Comparison of ENCODE assay signal across 1 cellular context in the genomic region with DNA sequence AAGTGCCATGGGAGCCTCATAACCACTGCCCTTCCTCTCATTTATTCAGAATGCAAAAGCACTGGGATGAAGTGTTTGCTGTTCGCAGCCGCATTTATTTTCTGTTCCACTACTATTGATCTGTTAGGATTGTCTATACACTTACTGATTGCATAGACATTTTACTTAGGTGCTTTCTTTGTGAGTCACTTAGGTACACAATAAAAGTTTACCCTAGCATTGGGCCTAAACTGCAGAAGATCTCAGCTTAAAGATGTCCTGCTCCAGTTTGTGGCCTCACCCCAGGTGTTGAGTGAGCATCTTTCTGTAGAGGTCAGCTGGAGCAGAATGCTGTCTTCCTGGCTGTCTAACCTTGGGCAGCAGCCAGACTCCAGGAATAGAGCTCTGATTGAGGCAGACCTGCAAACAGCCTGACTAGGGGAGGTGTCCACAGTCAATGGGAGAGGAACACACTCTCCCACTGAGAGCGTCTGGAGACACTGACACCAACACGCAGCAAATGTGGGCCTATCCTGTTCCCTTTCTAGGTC.
TF ChIP-seq lines count a peak whose summit lies in the region.

No MANE protein-coding gene starts in this region.

TF ChIP-seq in HepG2, 621 proteins besides CTCF, POLR2A, EP300 and RAD21 (continued from another document and continues in another):
- TF ChIP-seq, protein P1, sequence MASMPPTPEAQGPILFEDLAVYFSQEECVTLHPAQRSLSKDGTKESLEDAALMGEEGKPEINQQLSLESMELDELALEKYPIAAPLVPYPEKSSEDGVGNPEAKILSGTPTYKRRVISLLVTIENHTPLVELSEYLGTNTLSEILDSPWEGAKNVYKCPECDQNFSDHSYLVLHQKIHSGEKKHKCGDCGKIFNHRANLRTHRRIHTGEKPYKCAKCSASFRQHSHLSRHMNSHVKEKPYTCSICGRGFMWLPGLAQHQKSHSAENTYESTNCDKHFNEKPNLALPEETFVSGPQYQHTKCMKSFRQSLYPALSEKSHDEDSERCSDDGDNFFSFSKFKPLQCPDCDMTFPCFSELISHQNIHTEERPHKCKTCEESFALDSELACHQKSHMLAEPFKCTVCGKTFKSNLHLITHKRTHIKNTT (CRISPR knock-in tag; IDR thresholded peaks at IDR 0.05): no peak
- TF ChIP-seq JARID2 (CRISPR knock-in tag; IDR thresholded peaks at IDR 0.05; ENCODE audit: insufficient replicate concordance) (no peak), ZNF720 (CRISPR knock-in tag; IDR thresholded peaks at IDR 0.05) (no peak), NFATC3 (CRISPR knock-in tag; IDR thresholded peaks at IDR 0.05) (no peak), ZNF703 (CRISPR knock-in tag; IDR thresholded peaks at IDR 0.05; ENCODE audit: borderline replicate concordance) (no peak), EED (CRISPR knock-in tag; IDR thresholded peaks at IDR 0.05) (no peak), GTF3A (CRISPR knock-in tag; conservative IDR thresholded peaks at IDR 0.05) (no peak), MED1 (CRISPR knock-in tag; IDR thresholded peaks at IDR 0.05) (peak; percentile 58), ZNF775 (CRISPR knock-in tag; IDR thresholded peaks at IDR 0.05; ENCODE audit: borderline replicate concordance) (no peak), TSC22D2 (CRISPR knock-in tag; IDR thresholded peaks at IDR 0.05; ENCODE audit: borderline replicate concordance) (no peak), NFYC (CRISPR knock-in tag; IDR thresholded peaks at IDR 0.05) (no peak), RORA (CRISPR knock-in tag; IDR thresholded peaks at IDR 0.05) (no peak), CCDC6 (CRISPR knock-in tag; IDR thresholded peaks at IDR 0.05) (no peak), ASH2L (IDR thresholded peaks at IDR 0.05; ENCODE audit: insufficient read length, low read depth, low read length) (no peak), NR0B2 (CRISPR knock-in tag; IDR thresholded peaks at IDR 0.05) (no peak), CBX2 (IDR thresholded peaks at IDR 0.05; ENCODE audit: low read depth, low read length) (no peak), CBX2 (CRISPR knock-in tag; IDR thresholded peaks at IDR 0.05; ENCODE audit: low read depth) (no peak), ZKSCAN5 (CRISPR knock-in tag; IDR thresholded peaks at IDR 0.05) (no peak), TFAP4 (IDR thresholded peaks at IDR 0.05; ENCODE audit: borderline replicate concordance, low read depth) (peak; percentile 85), ZNF253 (CRISPR knock-in tag; IDR thresholded peaks at IDR 0.05; ENCODE audit: borderline replicate concordance) (no peak), BHLHE40 (IDR thresholded peaks at IDR 0.05; ENCODE audit: low read length) (no peak), ZXDC (CRISPR knock-in tag; IDR thresholded peaks at IDR 0.05) (no peak), PLRG1 (conservative IDR thresholded peaks at IDR 0.05) (no peak), NR2F2 (IDR thresholded peaks at IDR 0.05; ENCODE audit: borderline replicate concordance, low read depth) (peak; percentile 66; the same call in 1 of the 2 replicates), ISL2 (CRISPR knock-in tag; IDR thresholded peaks at IDR 0.05) (peak; percentile 94), SOX6 (IDR thresholded peaks at IDR 0.05) (no peak), SOX6 (CRISPR knock-in tag; IDR thresholded peaks at IDR 0.05) (peak; percentile 94), MTA3 (CRISPR knock-in tag; IDR thresholded peaks at IDR 0.05) (no peak), MZF1 (CRISPR knock-in tag; IDR thresholded peaks at IDR 0.05; ENCODE audit: borderline replicate concordance) (no peak), ARNTL (CRISPR knock-in tag; IDR thresholded peaks at IDR 0.05) (peak; percentile 69; the same call in 1 of the 2 replicates), TP53 (CRISPR knock-in tag; conservative IDR thresholded peaks at IDR 0.05) (no peak), STAG1 (CRISPR knock-in tag; IDR thresholded peaks at IDR 0.05) (no peak), ZNF792 (CRISPR knock-in tag; IDR thresholded peaks at IDR 0.05) (0 out of 2 replicates have a peak, but pooled peaks have one; percentile 29), ESRRA (CRISPR knock-in tag; IDR thresholded peaks at IDR 0.05; ENCODE audit: low read depth) (peak; percentile 71), PRMT3 (CRISPR knock-in tag; IDR thresholded peaks at IDR 0.05; ENCODE audit: borderline replicate concordance, low read depth) (no peak), RXRB (CRISPR knock-in tag; IDR thresholded peaks at IDR 0.05; ENCODE audit: borderline replicate concordance) (peak; percentile 90), ZNF335 (CRISPR knock-in tag; IDR thresholded peaks at IDR 0.05) (no peak), ZNF691 (CRISPR knock-in tag; IDR thresholded peaks at IDR 0.05; ENCODE audit: borderline replicate concordance, low read depth) (no peak), KDM6A (CRISPR knock-in tag; IDR thresholded peaks at IDR 0.05; ENCODE audit: low read depth) (peak; percentile 30; the same call in 1 of the 2 replicates), NCOR1 (IDR thresholded peaks at IDR 0.05; ENCODE audit: borderline replicate concordance, low read length) (no peak), YY1 (IDR thresholded peaks at IDR 0.05; ENCODE audit: insufficient read depth, insufficient replicate concordance, low read depth, low read length) (no peak), SRSF4 (IDR thresholded peaks at IDR 0.05; ENCODE audit: low read depth, low read length, poor library complexity, severe bottlenecking) (no peak), HIC2 (CRISPR knock-in tag; IDR thresholded peaks at IDR 0.05; ENCODE audit: low read depth) (no peak), ZNF556 (CRISPR knock-in tag; IDR thresholded peaks at IDR 0.05; ENCODE audit: borderline replicate concordance) (peak; percentile 31; the same call in 1 of the 2 replicates), ZNF503 (CRISPR knock-in tag; IDR thresholded peaks at IDR 0.05) (peak; percentile 96), SNAPC5 (CRISPR knock-in tag; IDR thresholded peaks at IDR 0.05; ENCODE audit: borderline replicate concordance) (no peak), ZNF136 (CRISPR knock-in tag; IDR thresholded peaks at IDR 0.05; ENCODE audit: low read depth) (no peak), KLF15 (CRISPR knock-in tag; IDR thresholded peaks at IDR 0.05; ENCODE audit: borderline replicate concordance) (no peak), ZNF567 (CRISPR knock-in tag; IDR thresholded peaks at IDR 0.05; ENCODE audit: borderline replicate concordance) (no peak), TAF1 (CRISPR knock-in tag; IDR thresholded peaks at IDR 0.05) (no peak)
- TF ChIP-seq, protein P2, sequence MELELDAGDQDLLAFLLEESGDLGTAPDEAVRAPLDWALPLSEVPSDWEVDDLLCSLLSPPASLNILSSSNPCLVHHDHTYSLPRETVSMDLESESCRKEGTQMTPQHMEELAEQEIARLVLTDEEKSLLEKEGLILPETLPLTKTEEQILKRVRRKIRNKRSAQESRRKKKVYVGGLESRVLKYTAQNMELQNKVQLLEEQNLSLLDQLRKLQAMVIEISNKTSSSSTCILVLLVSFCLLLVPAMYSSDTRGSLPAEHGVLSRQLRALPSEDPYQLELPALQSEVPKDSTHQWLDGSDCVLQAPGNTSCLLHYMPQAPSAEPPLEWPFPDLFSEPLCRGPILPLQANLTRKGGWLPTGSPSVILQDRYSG (CRISPR knock-in tag; IDR thresholded peaks at IDR 0.05): no peak
- TF ChIP-seq, protein P3, sequence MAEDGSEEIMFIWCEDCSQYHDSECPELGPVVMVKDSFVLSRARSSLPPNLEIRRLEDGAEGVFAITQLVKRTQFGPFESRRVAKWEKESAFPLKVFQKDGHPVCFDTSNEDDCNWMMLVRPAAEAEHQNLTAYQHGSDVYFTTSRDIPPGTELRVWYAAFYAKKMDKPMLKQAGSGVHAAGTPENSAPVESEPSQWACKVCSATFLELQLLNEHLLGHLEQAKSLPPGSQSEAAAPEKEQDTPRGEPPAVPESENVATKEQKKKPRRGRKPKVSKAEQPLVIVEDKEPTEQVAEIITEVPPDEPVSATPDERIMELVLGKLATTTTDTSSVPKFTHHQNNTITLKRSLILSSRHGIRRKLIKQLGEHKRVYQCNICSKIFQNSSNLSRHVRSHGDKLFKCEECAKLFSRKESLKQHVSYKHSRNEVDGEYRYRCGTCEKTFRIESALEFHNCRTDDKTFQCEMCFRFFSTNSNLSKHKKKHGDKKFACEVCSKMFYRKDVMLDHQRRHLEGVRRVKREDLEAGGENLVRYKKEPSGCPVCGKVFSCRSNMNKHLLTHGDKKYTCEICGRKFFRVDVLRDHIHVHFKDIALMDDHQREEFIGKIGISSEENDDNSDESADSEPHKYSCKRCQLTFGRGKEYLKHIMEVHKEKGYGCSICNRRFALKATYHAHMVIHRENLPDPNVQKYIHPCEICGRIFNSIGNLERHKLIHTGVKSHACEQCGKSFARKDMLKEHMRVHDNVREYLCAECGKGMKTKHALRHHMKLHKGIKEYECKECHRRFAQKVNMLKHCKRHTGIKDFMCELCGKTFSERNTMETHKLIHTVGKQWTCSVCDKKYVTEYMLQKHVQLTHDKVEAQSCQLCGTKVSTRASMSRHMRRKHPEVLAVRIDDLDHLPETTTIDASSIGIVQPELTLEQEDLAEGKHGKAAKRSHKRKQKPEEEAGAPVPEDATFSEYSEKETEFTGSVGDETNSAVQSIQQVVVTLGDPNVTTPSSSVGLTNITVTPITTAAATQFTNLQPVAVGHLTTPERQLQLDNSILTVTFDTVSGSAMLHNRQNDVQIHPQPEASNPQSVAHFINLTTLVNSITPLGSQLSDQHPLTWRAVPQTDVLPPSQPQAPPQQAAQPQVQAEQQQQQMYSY (CRISPR knock-in tag; IDR thresholded peaks at IDR 0.05): no peak
- TF ChIP-seq, protein P4, sequence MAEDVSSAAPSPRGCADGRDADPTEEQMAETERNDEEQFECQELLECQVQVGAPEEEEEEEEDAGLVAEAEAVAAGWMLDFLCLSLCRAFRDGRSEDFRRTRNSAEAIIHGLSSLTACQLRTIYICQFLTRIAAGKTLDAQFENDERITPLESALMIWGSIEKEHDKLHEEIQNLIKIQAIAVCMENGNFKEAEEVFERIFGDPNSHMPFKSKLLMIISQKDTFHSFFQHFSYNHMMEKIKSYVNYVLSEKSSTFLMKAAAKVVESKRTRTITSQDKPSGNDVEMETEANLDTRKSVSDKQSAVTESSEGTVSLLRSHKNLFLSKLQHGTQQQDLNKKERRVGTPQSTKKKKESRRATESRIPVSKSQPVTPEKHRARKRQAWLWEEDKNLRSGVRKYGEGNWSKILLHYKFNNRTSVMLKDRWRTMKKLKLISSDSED (CRISPR knock-in tag; IDR thresholded peaks at IDR 0.05): no peak
